ENCODE assay signal across 1 cellular context in the genomic region with DNA sequence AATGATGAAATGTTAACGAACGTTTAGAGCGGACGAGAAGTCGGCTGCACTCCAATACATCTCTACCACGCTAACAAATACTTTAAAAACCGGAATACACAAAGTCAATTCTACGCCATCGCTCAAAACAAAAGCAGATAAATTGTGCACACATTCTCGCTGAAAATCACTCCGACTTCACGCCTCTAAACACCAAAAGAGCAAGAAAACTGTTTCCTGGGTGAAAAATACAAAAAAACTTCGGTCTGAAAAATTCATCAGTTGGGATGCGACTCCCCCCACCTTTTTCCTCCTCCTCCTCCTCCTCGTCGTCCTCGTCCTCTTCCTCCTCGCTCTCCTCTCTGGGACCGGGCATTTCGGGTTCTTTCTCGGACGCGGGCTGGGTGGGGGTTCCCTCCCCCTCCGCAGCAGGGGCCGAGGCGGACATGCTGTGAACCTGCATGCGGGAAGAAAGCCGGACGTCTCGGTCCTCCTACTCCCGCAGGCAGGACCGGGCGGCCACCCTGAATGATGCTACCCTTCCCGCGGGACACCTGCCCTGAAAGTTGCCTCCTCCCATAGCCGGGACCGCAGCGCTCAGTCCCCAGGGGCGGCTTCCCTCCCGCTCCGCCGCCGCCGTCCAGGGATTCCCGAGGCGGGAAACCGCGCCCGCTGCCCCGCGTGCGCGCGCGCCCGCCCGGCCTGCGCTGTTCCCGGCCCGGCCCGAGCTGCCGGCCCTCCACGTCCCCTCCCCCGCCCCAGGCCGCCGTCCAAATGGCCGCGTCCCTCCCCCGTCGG.
TF ChIP-seq lines count a peak whose summit lies in the region.

No MANE protein-coding gene starts in this region.

TF ChIP-seq in K562, 482 proteins besides CTCF, POLR2A, EP300 and RAD21 (continued from another document and continues in another):
- TF ChIP-seq, protein P1, sequence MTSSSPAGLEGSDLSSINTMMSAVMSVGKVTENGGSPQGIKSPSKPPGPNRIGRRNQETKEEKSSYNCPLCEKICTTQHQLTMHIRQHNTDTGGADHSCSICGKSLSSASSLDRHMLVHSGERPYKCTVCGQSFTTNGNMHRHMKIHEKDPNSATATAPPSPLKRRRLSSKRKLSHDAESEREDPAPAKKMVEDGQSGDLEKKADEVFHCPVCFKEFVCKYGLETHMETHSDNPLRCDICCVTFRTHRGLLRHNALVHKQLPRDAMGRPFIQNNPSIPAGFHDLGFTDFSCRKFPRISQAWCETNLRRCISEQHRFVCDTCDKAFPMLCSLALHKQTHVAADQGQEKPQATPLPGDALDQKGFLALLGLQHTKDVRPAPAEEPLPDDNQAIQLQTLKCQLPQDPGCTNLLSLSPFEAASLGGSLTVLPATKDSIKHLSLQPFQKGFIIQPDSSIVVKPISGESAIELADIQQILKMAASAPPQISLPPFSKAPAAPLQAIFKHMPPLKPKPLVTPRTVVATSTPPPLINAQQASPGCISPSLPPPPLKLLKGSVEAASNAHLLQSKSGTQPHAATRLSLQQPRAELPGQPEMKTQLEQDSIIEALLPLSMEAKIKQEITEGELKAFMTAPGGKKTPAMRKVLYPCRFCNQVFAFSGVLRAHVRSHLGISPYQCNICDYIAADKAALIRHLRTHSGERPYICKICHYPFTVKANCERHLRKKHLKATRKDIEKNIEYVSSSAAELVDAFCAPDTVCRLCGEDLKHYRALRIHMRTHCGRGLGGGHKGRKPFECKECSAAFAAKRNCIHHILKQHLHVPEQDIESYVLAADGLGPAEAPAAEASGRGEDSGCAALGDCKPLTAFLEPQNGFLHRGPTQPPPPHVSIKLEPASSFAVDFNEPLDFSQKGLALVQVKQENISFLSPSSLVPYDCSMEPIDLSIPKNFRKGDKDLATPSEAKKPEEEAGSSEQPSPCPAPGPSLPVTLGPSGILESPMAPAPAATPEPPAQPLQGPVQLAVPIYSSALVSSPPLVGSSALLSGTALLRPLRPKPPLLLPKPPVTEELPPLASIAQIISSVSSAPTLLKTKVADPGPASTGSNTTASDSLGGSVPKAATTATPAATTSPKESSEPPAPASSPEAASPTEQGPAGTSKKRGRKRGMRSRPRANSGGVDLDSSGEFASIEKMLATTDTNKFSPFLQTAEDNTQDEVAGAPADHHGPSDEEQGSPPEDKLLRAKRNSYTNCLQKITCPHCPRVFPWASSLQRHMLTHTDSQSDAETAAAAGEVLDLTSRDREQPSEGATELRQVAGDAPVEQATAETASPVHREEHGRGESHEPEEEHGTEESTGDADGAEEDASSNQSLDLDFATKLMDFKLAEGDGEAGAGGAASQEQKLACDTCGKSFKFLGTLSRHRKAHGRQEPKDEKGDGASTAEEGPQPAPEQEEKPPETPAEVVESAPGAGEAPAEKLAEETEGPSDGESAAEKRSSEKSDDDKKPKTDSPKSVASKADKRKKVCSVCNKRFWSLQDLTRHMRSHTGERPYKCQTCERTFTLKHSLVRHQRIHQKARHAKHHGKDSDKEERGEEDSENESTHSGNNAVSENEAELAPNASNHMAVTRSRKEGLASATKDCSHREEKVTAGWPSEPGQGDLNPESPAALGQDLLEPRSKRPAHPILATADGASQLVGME (CRISPR knock-in tag; IDR thresholded peaks at IDR 0.05), result no peak
- TF ChIP-seq, protein P2, sequence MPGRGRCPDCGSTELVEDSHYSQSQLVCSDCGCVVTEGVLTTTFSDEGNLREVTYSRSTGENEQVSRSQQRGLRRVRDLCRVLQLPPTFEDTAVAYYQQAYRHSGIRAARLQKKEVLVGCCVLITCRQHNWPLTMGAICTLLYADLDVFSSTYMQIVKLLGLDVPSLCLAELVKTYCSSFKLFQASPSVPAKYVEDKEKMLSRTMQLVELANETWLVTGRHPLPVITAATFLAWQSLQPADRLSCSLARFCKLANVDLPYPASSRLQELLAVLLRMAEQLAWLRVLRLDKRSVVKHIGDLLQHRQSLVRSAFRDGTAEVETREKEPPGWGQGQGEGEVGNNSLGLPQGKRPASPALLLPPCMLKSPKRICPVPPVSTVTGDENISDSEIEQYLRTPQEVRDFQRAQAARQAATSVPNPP (IDR thresholded peaks at IDR 0.05; ENCODE audit: borderline replicate concordance, insufficient read depth, insufficient read length), result no peak
- no peak for TF ChIP-seq BACH1 (tag; IDR thresholded peaks at IDR 0.05)
- TF ChIP-seq FOXK2 (conservative IDR thresholded peaks at IDR 0.05 in 1 of 2, IDR thresholded peaks at IDR 0.05 in 1 of 2; ENCODE audit: low read depth in 2 of 2), result no peak
- TF ChIP-seq KLF13 (tag; IDR thresholded peaks at IDR 0.05; ENCODE audit: borderline replicate concordance, low read depth), result no peak
- TF ChIP-seq, protein P3, sequence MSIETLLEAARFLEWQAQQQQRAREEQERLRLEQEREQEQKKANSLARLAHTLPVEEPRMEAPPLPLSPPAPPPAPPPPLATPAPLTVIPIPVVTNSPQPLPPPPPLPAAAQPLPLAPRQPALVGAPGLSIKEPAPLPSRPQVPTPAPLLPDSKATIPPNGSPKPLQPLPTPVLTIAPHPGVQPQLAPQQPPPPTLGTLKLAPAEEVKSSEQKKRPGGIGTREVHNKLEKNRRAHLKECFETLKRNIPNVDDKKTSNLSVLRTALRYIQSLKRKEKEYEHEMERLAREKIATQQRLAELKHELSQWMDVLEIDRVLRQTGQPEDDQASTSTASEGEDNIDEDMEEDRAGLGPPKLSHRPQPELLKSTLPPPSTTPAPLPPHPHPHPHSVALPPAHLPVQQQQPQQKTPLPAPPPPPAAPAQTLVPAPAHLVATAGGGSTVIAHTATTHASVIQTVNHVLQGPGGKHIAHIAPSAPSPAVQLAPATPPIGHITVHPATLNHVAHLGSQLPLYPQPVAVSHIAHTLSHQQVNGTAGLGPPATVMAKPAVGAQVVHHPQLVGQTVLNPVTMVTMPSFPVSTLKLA (conservative IDR thresholded peaks at IDR 0.05), result peak in 1 of 2 experiments; percentile 33; a peak in 1 of 4 replicates
- TF ChIP-seq RUNX1 (IDR thresholded peaks at IDR 0.05; ENCODE audit: low read depth), result no peak
- TF ChIP-seq, protein P4, sequence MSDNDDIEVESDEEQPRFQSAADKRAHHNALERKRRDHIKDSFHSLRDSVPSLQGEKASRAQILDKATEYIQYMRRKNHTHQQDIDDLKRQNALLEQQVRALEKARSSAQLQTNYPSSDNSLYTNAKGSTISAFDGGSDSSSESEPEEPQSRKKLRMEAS (CRISPR knock-in tag; IDR thresholded peaks at IDR 0.05), result 0 out of 2 replicates have a peak, but pooled peaks have one; percentile 17
- TF ChIP-seq BRD4 (IDR thresholded peaks at IDR 0.05), result peak; percentile 16; the same call in 1 of the 2 replicates
- TF ChIP-seq ZNF644 (tag; IDR thresholded peaks at IDR 0.05; ENCODE audit: low read depth), result no peak
- 0 out of 2 replicates have a peak, but pooled peaks have one; percentile 6 for TF ChIP-seq ZNF232 (CRISPR knock-in tag; IDR thresholded peaks at IDR 0.05)
- TF ChIP-seq, protein P5, sequence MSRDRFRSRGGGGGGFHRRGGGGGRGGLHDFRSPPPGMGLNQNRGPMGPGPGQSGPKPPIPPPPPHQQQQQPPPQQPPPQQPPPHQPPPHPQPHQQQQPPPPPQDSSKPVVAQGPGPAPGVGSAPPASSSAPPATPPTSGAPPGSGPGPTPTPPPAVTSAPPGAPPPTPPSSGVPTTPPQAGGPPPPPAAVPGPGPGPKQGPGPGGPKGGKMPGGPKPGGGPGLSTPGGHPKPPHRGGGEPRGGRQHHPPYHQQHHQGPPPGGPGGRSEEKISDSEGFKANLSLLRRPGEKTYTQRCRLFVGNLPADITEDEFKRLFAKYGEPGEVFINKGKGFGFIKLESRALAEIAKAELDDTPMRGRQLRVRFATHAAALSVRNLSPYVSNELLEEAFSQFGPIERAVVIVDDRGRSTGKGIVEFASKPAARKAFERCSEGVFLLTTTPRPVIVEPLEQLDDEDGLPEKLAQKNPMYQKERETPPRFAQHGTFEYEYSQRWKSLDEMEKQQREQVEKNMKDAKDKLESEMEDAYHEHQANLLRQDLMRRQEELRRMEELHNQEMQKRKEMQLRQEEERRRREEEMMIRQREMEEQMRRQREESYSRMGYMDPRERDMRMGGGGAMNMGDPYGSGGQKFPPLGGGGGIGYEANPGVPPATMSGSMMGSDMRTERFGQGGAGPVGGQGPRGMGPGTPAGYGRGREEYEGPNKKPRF (IDR thresholded peaks at IDR 0.05; ENCODE audit: low read depth, low read length), result no peak
- no peak for TF ChIP-seq XRCC3 (IDR thresholded peaks at IDR 0.05)
- no peak for TF ChIP-seq ATF1 (CRISPR knock-in tag; IDR thresholded peaks at IDR 0.05)
- no peak for TF ChIP-seq ATF1 (tag; IDR thresholded peaks at IDR 0.05)
- TF ChIP-seq ZNF12 (CRISPR knock-in tag; IDR thresholded peaks at IDR 0.05), result no peak
- no peak for TF ChIP-seq ZKSCAN1 (IDR thresholded peaks at IDR 0.05; ENCODE audit: low read depth, low read length)
- no peak for TF ChIP-seq KDM5B (IDR thresholded peaks at IDR 0.05; ENCODE audit: insufficient replicate concordance, low read depth, low read length)
- no peak for TF ChIP-seq FOXA3 (CRISPR knock-in tag; conservative IDR thresholded peaks at IDR 0.05 in 1 of 2, IDR thresholded peaks at IDR 0.05 in 1 of 2)
- no peak for TF ChIP-seq GABPB2 (CRISPR knock-in tag; conservative IDR thresholded peaks at IDR 0.05)
- no peak for TF ChIP-seq BRD9 (IDR thresholded peaks at IDR 0.05; ENCODE audit: low read depth, partially characterized antibody)
- TF ChIP-seq CTBP1 (IDR thresholded peaks at IDR 0.05; ENCODE audit: borderline replicate concordance), result peak; percentile 52; the same call in 1 of the 2 replicates
- TF ChIP-seq EGR1 (conservative IDR thresholded peaks at IDR 0.05), result no peak; the same call in 1 of the 2 replicates
- no peak for TF ChIP-seq PTRF (tag; IDR thresholded peaks at IDR 0.05)
- peak; percentile 85 for TF ChIP-seq CHD1 (IDR thresholded peaks at IDR 0.05; ENCODE audit: low read length)
- TF ChIP-seq IFI16 (CRISPR knock-in tag; IDR thresholded peaks at IDR 0.05), result no peak
- TF ChIP-seq DNMT1 (IDR thresholded peaks at IDR 0.05), result no peak
- no peak for TF ChIP-seq MAFF (IDR thresholded peaks at IDR 0.05; ENCODE audit: low read length)
- TF ChIP-seq ZFPM2 (CRISPR knock-in tag; IDR thresholded peaks at IDR 0.05), result no peak
- TF ChIP-seq NFE2 (IDR thresholded peaks at IDR 0.05; ENCODE audit: low read depth), result no peak
- TF ChIP-seq NUFIP1 (IDR thresholded peaks at IDR 0.05; ENCODE audit: partially characterized antibody), result no peak
- no peak for TF ChIP-seq STAG1 (CRISPR knock-in tag; IDR thresholded peaks at IDR 0.05; ENCODE audit: borderline replicate concordance)
- no peak for TF ChIP-seq ZNF830 (CRISPR knock-in tag; IDR thresholded peaks at IDR 0.05)
- no peak for TF ChIP-seq DMBX1 (CRISPR knock-in tag; IDR thresholded peaks at IDR 0.05; ENCODE audit: borderline replicate concordance)
- TF ChIP-seq, protein P6, sequence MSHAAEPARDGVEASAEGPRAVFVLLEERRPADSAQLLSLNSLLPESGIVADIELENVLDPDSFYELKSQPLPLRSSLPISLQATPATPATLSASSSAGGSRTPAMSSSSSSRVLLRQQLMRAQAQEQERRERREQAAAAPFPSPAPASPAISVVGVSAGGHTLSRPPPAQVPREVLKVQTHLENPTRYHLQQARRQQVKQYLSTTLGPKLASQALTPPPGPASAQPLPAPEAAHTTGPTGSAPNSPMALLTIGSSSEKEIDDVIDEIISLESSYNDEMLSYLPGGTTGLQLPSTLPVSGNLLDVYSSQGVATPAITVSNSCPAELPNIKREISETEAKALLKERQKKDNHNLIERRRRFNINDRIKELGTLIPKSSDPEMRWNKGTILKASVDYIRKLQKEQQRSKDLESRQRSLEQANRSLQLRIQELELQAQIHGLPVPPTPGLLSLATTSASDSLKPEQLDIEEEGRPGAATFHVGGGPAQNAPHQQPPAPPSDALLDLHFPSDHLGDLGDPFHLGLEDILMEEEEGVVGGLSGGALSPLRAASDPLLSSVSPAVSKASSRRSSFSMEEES (CRISPR knock-in tag; IDR thresholded peaks at IDR 0.05), result no peak
- TF ChIP-seq, protein P7, sequence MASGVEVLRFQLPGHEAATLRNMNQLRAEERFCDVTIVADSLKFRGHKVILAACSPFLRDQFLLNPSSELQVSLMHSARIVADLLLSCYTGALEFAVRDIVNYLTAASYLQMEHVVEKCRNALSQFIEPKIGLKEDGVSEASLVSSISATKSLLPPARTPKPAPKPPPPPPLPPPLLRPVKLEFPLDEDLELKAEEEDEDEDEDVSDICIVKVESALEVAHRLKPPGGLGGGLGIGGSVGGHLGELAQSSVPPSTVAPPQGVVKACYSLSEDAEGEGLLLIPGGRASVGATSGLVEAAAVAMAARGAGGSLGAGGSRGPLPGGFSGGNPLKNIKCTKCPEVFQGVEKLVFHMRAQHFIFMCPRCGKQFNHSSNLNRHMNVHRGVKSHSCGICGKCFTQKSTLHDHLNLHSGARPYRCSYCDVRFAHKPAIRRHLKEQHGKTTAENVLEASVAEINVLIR (CRISPR knock-in tag; IDR thresholded peaks at IDR 0.05), result no peak
- TF ChIP-seq TCF3 (CRISPR knock-in tag; IDR thresholded peaks at IDR 0.05), result no peak; the same call in 1 of the 2 replicates
- no peak for TF ChIP-seq HNRNPUL1 (IDR thresholded peaks at IDR 0.05; ENCODE audit: low read length)
- no peak for TF ChIP-seq ETV6 (IDR thresholded peaks at IDR 0.05; ENCODE audit: borderline replicate concordance in 1 of 2, low read depth in 2 of 2, low read length in 1 of 2)
- TF ChIP-seq ETV6 (CRISPR knock-in tag; IDR thresholded peaks at IDR 0.05; ENCODE audit: borderline replicate concordance), result no peak
- TF ChIP-seq SLC30A9 (CRISPR knock-in tag; IDR thresholded peaks at IDR 0.05), result no peak
- TF ChIP-seq, protein P8, sequence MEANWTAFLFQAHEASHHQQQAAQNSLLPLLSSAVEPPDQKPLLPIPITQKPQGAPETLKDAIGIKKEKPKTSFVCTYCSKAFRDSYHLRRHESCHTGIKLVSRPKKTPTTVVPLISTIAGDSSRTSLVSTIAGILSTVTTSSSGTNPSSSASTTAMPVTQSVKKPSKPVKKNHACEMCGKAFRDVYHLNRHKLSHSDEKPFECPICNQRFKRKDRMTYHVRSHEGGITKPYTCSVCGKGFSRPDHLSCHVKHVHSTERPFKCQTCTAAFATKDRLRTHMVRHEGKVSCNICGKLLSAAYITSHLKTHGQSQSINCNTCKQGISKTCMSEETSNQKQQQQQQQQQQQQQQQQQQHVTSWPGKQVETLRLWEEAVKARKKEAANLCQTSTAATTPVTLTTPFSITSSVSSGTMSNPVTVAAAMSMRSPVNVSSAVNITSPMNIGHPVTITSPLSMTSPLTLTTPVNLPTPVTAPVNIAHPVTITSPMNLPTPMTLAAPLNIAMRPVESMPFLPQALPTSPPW (CRISPR knock-in tag; IDR thresholded peaks at IDR 0.05), result no peak
- no peak for TF ChIP-seq SMAD3 (CRISPR knock-in tag; conservative IDR thresholded peaks at IDR 0.05)
- TF ChIP-seq GABPA (tag; conservative IDR thresholded peaks at IDR 0.05; ENCODE audit: low read depth), result no peak
- peak; percentile 52; the same call in 1 of the 2 replicates for TF ChIP-seq ZSCAN29 (IDR thresholded peaks at IDR 0.05)
- peak; percentile 47 for TF ChIP-seq RBM22 (IDR thresholded peaks at IDR 0.05; ENCODE audit: low read depth, low read length, poor library complexity, severe bottlenecking)
- no peak for TF ChIP-seq NR2C1 (IDR thresholded peaks at IDR 0.05)
- no peak for TF ChIP-seq NR2C1 (tag; IDR thresholded peaks at IDR 0.05)
- TF ChIP-seq DIDO1 (tag; IDR thresholded peaks at IDR 0.05; ENCODE audit: low read depth), result no peak
- no peak for TF ChIP-seq EHMT2 (IDR thresholded peaks at IDR 0.05)
- TF ChIP-seq SIN3A (IDR thresholded peaks at IDR 0.05; ENCODE audit: borderline replicate concordance in 2 of 2, control insufficient read depth in 1 of 2, low read depth in 2 of 2, low read length in 2 of 2), result 0 out of 4 replicates have a peak, but pooled peaks of 1 of the 2 experiments have one; percentile 43
- no peak for TF ChIP-seq ELF4 (CRISPR knock-in tag; IDR thresholded peaks at IDR 0.05)
- TF ChIP-seq CHD4 (IDR thresholded peaks at IDR 0.05; ENCODE audit: insufficient read depth, insufficient replicate concordance, low read depth, low read length, poor library complexity, severe bottlenecking), result no peak
- no peak for TF ChIP-seq ZNF41 (CRISPR knock-in tag; conservative IDR thresholded peaks at IDR 0.05)
- no peak for TF ChIP-seq BCOR (IDR thresholded peaks at IDR 0.05)
